ENCODE assay signal across 12 cellular contexts in the genomic region with DNA sequence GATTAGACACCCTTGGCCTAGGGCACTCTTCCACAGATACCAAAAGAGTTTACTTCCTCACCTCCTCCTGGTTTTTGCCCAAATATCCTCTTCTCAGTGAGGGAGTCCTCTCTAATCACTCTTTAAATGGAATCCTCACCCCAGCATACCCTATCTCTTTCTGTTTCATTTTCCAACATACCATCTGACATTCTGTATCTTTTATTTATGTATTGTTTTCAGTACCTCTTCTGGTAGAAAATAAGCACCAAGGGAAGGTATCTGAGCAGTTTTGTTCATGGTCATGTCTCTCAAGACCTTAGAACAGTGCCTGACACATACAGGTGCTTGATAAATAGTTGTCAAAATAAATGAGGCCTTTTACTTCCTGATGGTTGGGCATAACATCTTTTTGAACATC. TPM values are rescaled to one million over a fixed set of nuclear protein-coding genes. Genes with fewer than 3 reads are reported as not detected.
DNase-seq lines count a peak whose midpoint lies in the region; ATAC-seq and TF ChIP-seq lines count a peak whose summit lies in the region.
"Had no signal": no experiment of that assay in that cellular context is flagged by ENCODE, and none has a peak within 500 bp of the region (broad histone marks: within the 10 kb centered on the region; RNA-seq: fewer than 3 reads in every experiment).

No MANE protein-coding gene starts in this region.

- intact Hi-C loops in esophagus squamous epithelium (cut with DNase I), result no loop called here

- no peaks in the 10 kb centered on the region for H3K36me3 ChIP-seq in esophagus squamous epithelium
- H3K36me3 ChIP-seq: spleen had no signal

- H3K4me1 ChIP-seq in esophagus squamous epithelium, result peaks cover 0 to 20% (median 3%) of the 10 kb centered on the region in 3 donors
- H3K4me1 ChIP-seq: spleen had no signal

- H3K27me3 ChIP-seq in esophagus squamous epithelium, result no peaks in the 10 kb centered on the region
- H3K27me3 ChIP-seq: spleen had no signal

- H3K9me3 ChIP-seq in esophagus squamous epithelium, result no peaks in the 10 kb centered on the region

- no peak for TF ChIP-seq POLR2A in esophagus squamous epithelium (IDR thresholded peaks at IDR 0.05)

- peak overlapping the region in 1 of 4 donors; percentile 18 for H3K27ac ChIP-seq in esophagus squamous epithelium

- H3K4me3 ChIP-seq in GM08714 (ENCODE audit: low read length), result peak overlapping the region; percentile 20; the same call in 1 of the 2 replicates
- no peak overlapping the region for H3K4me3 ChIP-seq in esophagus squamous epithelium
- H3K4me3 ChIP-seq: spleen had no signal

- ATAC-seq in GM19043 (IDR thresholded peaks at IDR 0.05; ENCODE audit: low read depth, unreplicated experiment) (peak; percentile 60), HG02763 (IDR thresholded peaks at IDR 0.05; ENCODE audit: unreplicated experiment) (peak; percentile 76), HG03571 (IDR thresholded peaks at IDR 0.05; ENCODE audit: unreplicated experiment) (peak; percentile 37)

- TF ChIP-seq CTCF in esophagus squamous epithelium (IDR thresholded peaks at IDR 0.05), result no peak

- DNase-seq in NCI-H2196 (lab: John Stamatoyannopoulos, UW; ENCODE audit: unreplicated experiment) (no peak), SHP77 treated with DMSO at 0.1 percent for 48 hours (lab: John Stamatoyannopoulos, UW) (no peak), esophagus squamous epithelium (lab: John Stamatoyannopoulos, UW) (no peak), RKO (ENCODE audit: low spot score) (no peak)
- DNase-seq: C1 segment of cervical spinal cord, foreskin melanocyte, spleen had no signal

RNA-seq across cellular contexts. Expression of gene KIAA0408, which starts 55.1 kb away (rescaled TPM):
- total RNA-seq in esophagus squamous epithelium, result 10 to 100 TPM in 1 of 4 donors, 1 to 10 TPM in 1, under 1 TPM in 2; 0.34 to 16.4 (median 2.0) TPM
- total RNA-seq: bronchial epithelial cell had no signal
